Comparison of ENCODE assay signal across 1 cellular context in the genomic region with DNA sequence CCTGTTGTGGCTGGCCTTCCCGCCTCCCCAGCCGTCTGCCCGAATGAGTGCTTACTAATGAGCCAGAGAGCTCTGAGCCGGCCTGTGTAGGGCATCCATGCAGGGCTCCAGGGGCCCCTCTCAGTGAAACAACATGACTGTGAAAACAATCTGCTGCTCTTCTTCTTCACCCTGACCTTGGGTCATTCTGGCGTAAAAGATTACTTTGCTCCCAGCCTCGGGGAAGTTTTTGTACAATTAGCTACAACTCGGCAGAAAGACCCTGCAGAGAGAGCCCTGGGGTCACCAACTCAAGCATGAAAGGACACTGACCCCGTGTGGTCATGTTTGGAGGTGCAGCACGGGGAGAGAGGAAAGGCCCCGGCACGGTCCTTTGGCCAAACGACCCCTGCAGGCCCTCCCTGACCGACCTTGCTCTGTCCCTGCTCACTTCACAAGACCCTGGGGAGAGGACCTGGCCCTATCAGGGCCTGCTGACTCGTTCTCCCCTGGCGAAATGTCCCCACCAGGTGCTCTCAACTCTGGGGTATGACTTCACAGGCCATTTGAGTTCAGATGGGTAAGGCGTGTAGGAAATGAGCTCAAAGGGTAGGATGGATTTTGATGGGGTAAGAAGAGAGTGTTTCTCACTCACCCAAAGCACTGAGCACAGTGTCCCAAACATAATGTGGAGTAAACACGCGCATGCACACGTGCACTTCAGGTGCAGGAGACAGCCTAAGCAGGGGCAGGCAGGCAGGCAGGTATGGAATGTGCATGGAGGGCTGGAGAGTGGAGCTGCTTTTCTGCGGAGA.
A peak's percentile ranks its signal among the peaks of the same experiment; 100 is the strongest.
TF ChIP-seq lines count a peak whose summit lies in the region.

No MANE protein-coding gene starts in this region.

TF ChIP-seq in IMR-90, 13 proteins besides CTCF, POLR2A, EP300 and RAD21:
- TF ChIP-seq SMC3 (IDR thresholded peaks at IDR 0.05; ENCODE audit: low read depth, low read length) (peak; percentile 93), BHLHE40 (IDR thresholded peaks at IDR 0.05; ENCODE audit: low read depth, low read length) (no peak)
